9 cellular contexts compared by ENCODE assay signal in the genomic region with DNA sequence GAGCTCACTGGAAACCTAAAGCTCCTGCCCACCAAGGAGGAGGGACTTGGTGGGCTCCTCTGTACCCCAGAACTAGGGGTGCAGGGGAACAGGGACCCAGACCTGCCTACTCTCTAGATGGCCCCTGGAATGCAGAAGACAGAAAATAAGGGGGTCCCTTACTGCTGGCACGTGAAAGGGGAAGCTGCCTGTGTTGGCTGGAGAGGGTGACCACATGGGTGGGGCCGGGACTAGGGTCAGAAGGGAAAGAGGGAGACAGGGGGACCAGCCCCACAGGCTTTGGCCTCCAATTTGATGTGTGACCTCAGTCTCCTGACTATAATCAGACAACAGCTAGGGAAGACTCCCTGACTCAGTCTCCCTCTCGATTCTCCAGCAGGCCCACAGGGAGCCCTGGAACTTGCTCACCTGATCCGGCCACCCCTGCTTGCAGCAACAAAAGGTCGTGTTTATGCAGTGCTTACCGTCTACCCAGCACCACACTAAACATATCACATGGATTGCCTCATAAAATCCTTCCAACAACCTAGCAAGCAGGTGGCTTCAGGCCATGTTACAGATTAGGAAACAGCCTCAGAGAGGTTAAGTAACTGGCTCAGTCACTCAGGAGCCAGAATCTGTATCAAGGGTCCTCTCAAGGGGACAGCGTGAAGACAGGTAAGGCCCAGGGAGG. TPM values are rescaled to one million over a fixed set of nuclear protein-coding genes. Genes with fewer than 3 reads are reported as not detected.
DNase-seq lines count a peak whose midpoint lies in the region; ATAC-seq and TF ChIP-seq lines count a peak whose summit lies in the region.
"Had no signal": no experiment of that assay in that cellular context is flagged by ENCODE, and none has a peak within 500 bp of the region (broad histone marks: within the 10 kb centered on the region; RNA-seq: fewer than 3 reads in every experiment).

No MANE protein-coding gene starts in this region.

- H3K36me3 Mint-ChIP-seq in activated CD4-positive, alpha-beta T cell treated with anti-CD3 and anti-CD28 coated beads, Interleukin-2, amount 10 ng/mL, durations not matched to agents 24 days and 14 days (ENCODE audit: low read depth), result peaks cover 4% of the 10 kb centered on the region
- peaks cover 7% of the 10 kb centered on the region for H3K36me3 Mint-ChIP-seq in activated B cell treated with CpG ODN at 0.5 μM for 24 hours (ENCODE audit: low read depth)

- intact Hi-C loops in activated CD4-positive, alpha-beta T cell treated with anti-CD3 and anti-CD28 coated beads, Interleukin-2, amount 10 ng/mL, durations not matched to agents 24 days and 14 days (cut with micrococcal nuclease), result no loop called here
- intact Hi-C loops in activated B cell treated with CpG ODN at 0.5 μM for 24 hours (cut with micrococcal nuclease), result no loop called here

- peaks cover 53% of the 10 kb centered on the region for H3K4me1 Mint-ChIP-seq in activated CD4-positive, alpha-beta T cell treated with anti-CD3 and anti-CD28 coated beads, Interleukin-2, amount 10 ng/mL, durations not matched to agents 24 days and 14 days
- peaks cover 96% of the 10 kb centered on the region for H3K4me1 Mint-ChIP-seq in activated B cell treated with CpG ODN at 0.5 μM for 24 hours
- peaks cover 78% of the 10 kb centered on the region for H3K4me1 Mint-ChIP-seq in stimulated activated naive CD8-positive, alpha-beta T cell treated with anti-CD3 and anti-CD28 coated beads, Interleukin-15, amount 100 ng/mL, for 72 hours

- H3K4me3 Mint-ChIP-seq in activated CD4-positive, alpha-beta T cell treated with anti-CD3 and anti-CD28 coated beads, Interleukin-2, amount 10 ng/mL, durations not matched to agents 24 days and 14 days, result no peak overlapping the region
- peak overlapping the region; percentile 39 for H3K4me3 Mint-ChIP-seq in activated B cell treated with CpG ODN at 0.5 μM for 24 hours
- no peak overlapping the region for H3K4me3 Mint-ChIP-seq in stimulated activated naive CD8-positive, alpha-beta T cell treated with anti-CD3 and anti-CD28 coated beads, Interleukin-15, amount 100 ng/mL, for 72 hours

- POLR2A ChIA-PET in activated B cell treated with CpG ODN at 0.5 μM for 24 hours (lab: Charles Lee), result interaction anchor here (1.5 to 2.0 kb wide), 2 partner anchors 45 to 73 kb away, joined by 4 to 7 read pairs; no protein-coding TSS in a partner anchor

- no peak for TF ChIP-seq CTCF in activated B cell treated with CpG ODN at 0.5 μM for 24 hours (IDR thresholded peaks at IDR 0.05)

- ATAC-seq in activated B cell treated with CpG ODN at 0.5 μM for 24 hours (ENCODE audit: low read depth) (no peak), HG02938 (IDR thresholded peaks at IDR 0.05; ENCODE audit: unreplicated experiment) (no peak)
- no peak for ATAC-seq in stimulated activated naive CD8-positive, alpha-beta T cell treated with anti-CD3 and anti-CD28 coated beads, Interleukin-15, amount 100 ng/mL, for 72 hours

- no peak for DNase-seq in activated CD4-positive, alpha-beta T cell treated with anti-CD3 and anti-CD28 coated beads, Interleukin-2, amount 10 ng/mL, durations not matched to agents 24 days and 14 days
- no peak for DNase-seq in activated CD4-positive, alpha-beta T cell treated with anti-CD3 and anti-CD28 coated beads for 1 hour
- DNase-seq in activated B cell treated with CpG ODN at 0.5 μM for 24 hours, result no peak
- peak; percentile 48 for DNase-seq in iris pigment epithelial cell (ENCODE audit: low read depth)
- no peak for DNase-seq in stimulated activated naive CD8-positive, alpha-beta T cell treated with anti-CD3 and anti-CD28 coated beads, Interleukin-15, amount 100 ng/mL, for 72 hours
- no peak for DNase-seq in DMS 273 treated with DMSO at 0.1 percent for 48 hours (lab: John Stamatoyannopoulos, UW)
- DNase-seq in mucosa of gallbladder (ENCODE audit: low spot score), result no peak
- DNase-seq: stimulated activated CD4-positive, alpha-beta T cell treated with anti-CD3 and anti-CD28 coated beads, Interleukin-12 subunit alpha, Interleukin-12 subunit beta, amount 100 ng/mL, for 4 hours had no signal

- CTCF ChIA-PET in activated B cell treated with CpG ODN at 0.5 μM for 24 hours (lab: Charles Lee), result no interaction called here

- no peaks in the 10 kb centered on the region for H3K27me3 Mint-ChIP-seq in activated CD4-positive, alpha-beta T cell treated with anti-CD3 and anti-CD28 coated beads, Interleukin-2, amount 10 ng/mL, durations not matched to agents 24 days and 14 days
- no peaks in the 10 kb centered on the region for H3K27me3 Mint-ChIP-seq in activated B cell treated with CpG ODN at 0.5 μM for 24 hours
- no peaks in the 10 kb centered on the region for H3K27me3 Mint-ChIP-seq in stimulated activated naive CD8-positive, alpha-beta T cell treated with anti-CD3 and anti-CD28 coated beads, Interleukin-15, amount 100 ng/mL, for 72 hours

- H3K9me3 Mint-ChIP-seq in activated CD4-positive, alpha-beta T cell treated with anti-CD3 and anti-CD28 coated beads, Interleukin-2, amount 10 ng/mL, durations not matched to agents 24 days and 14 days, result no peaks in the 10 kb centered on the region
- H3K9me3 Mint-ChIP-seq in activated B cell treated with CpG ODN at 0.5 μM for 24 hours, result no peaks in the 10 kb centered on the region
- no peaks in the 10 kb centered on the region for H3K9me3 Mint-ChIP-seq in stimulated activated naive CD8-positive, alpha-beta T cell treated with anti-CD3 and anti-CD28 coated beads, Interleukin-15, amount 100 ng/mL, for 72 hours

- H3K27ac Mint-ChIP-seq in activated CD4-positive, alpha-beta T cell treated with anti-CD3 and anti-CD28 coated beads, Interleukin-2, amount 10 ng/mL, durations not matched to agents 24 days and 14 days, result peak overlapping the region; percentile 21
- H3K27ac Mint-ChIP-seq in activated B cell treated with CpG ODN at 0.5 μM for 24 hours, result peak overlapping the region; percentile 99
- peak overlapping the region; percentile 16 to 70 for H3K27ac Mint-ChIP-seq in stimulated activated naive CD8-positive, alpha-beta T cell treated with anti-CD3 and anti-CD28 coated beads, Interleukin-15, amount 100 ng/mL, for 72 hours

RNA-seq across cellular contexts. Expression of a gene that starts 10.2 kb away (rescaled TPM):
- total RNA-seq in activated CD4-positive, alpha-beta T cell treated with anti-CD3 and anti-CD28 coated beads, Interleukin-2, amount 10 ng/mL, durations not matched to agents 24 days and 14 days, result 76.9 and 81.5 TPM in 2 replicates
- total RNA-seq in activated B cell treated with CpG ODN at 0.5 μM for 24 hours, result 113 and 139 TPM in 2 replicates
- total RNA-seq in mucosa of gallbladder, result 129 TPM

RNA-seq across cellular contexts. Expression of a gene that starts 51.9 kb away (rescaled TPM):
- 16.3 and 17.2 TPM in 2 replicates for total RNA-seq in activated CD4-positive, alpha-beta T cell treated with anti-CD3 and anti-CD28 coated beads, Interleukin-2, amount 10 ng/mL, durations not matched to agents 24 days and 14 days
- total RNA-seq in activated B cell treated with CpG ODN at 0.5 μM for 24 hours, result 42.6 and 46.8 TPM in 2 replicates
- 540 TPM for total RNA-seq in mucosa of gallbladder

Comparison
In these comparisons a context has a peak if more than half of its experiments do, and no peak if none do; other contexts are left out.
1. H3K27ac Mint-ChIP-seq: peak in every context shown above with its lines; median percentile 99 in activated B cell treated with CpG ODN at 0.5 μM for 24 hours; 43 in stimulated activated naive CD8-positive, alpha-beta T cell treated with anti-CD3 and anti-CD28 coated beads, Interleukin-15, amount 100 ng/mL, for 72 hours; 21 in activated CD4-positive, alpha-beta T cell treated with anti-CD3 and anti-CD28 coated beads, Interleukin-2, amount 10 ng/mL, durations not matched to agents 24 days and 14 days.
2. RNA of a gene that starts 51.9 kb away (total RNA-seq): 540 TPM in mucosa of gallbladder (single experiment); 42.6 to 46.8 TPM in activated B cell treated with CpG ODN at 0.5 μM for 24 hours and 16.3 to 17.2 TPM in activated CD4-positive, alpha-beta T cell treated with anti-CD3 and anti-CD28 coated beads, Interleukin-2, amount 10 ng/mL, durations not matched to agents 24 days and 14 days; every median in the first group is over 10 times any median in the second.